34 cellular contexts compared by ENCODE assay signal in the genomic region with DNA sequence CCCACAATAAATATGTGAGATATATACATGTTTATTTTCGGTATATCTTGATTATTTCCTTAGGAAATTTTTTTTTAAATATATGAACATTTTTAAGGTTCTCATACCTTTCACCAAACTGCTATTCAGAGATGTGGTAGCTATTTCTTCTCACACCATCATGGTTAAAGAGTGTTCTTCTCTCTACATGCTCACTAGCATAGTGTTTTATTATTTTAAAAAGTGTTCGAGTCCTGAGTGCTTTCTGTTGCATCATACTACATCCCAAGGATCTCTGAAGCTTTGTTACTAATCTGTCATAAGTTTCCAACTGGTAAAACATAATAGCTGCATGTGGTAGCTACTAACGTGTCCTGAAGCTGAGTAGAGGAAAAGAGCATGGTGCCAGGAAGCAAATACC.
"Had no signal": no experiment of that assay in that cellular context is flagged by ENCODE, and none has a peak within 500 bp of the region (broad histone marks: within the 10 kb centered on the region; RNA-seq: fewer than 3 reads in every experiment).

No MANE protein-coding gene starts in this region.

- H3K36me3 ChIP-seq: MG63 had no signal

- DNase-seq: Karpas-422, Kasumi-1, MG63, MM.1S, MV-4-11, NCI-H1048, NCI-H1092, NCI-H1092 treated with DMSO at 0.1 percent for 48 hours, NCI-H1105, NCI-H1105 treated with DMSO at 0.1 percent for 48 hours, NCI-H1417, NCI-H1417 treated with DMSO at 0.1 percent for 48 hours, NCI-H1436, NCI-H1436 treated with DMSO at 0.1 percent for 48 hours, NCI-H146, NCI-H1694, NCI-H1694 treated with DMSO at 0.1 percent for 48 hours, NCI-H187, NCI-H187 treated with DMSO at 0.1 percent for 48 hours, NCI-H1930, NCI-H2029, NCI-H2029 treated with DMSO at 0.1 percent for 48 hours, NCI-H2081, NCI-H2081 treated with DMSO at 0.1 percent for 48 hours, NCI-H2107, NCI-H2171, NCI-H2171 treated with DMSO at 0.1 percent for 48 hours, NCI-H2227 treated with DMSO at 0.1 percent for 48 hours, NCI-H226, NCI-H345, NCI-H446, NCI-H446 treated with DMSO at 0.1 percent for 48 hours, NCI-H510A, NCI-H510A treated with DMSO at 0.1 percent for 48 hours had no signal

- H3K27me3 ChIP-seq: MG63 had no signal

- H3K9me3 ChIP-seq: MG63 had no signal

- H3K4me3 ChIP-seq: MG63 had no signal
